23 cellular contexts compared by ENCODE assay signal in genomic region chr3:25165306-25165705, GRCh38.
DNase-seq lines count a peak whose midpoint lies in the region; ATAC-seq and TF ChIP-seq lines count a peak whose summit lies in the region.
"Had no signal": no experiment of that assay in that cellular context is flagged by ENCODE, and none has a peak within 500 bp of the region (broad histone marks: within the 10 kb centered on the region; RNA-seq: fewer than 3 reads in every experiment).

No MANE protein-coding gene starts in this region.

- H3K9me3 ChIP-seq in hepatocyte (ENCODE audit: low read depth), result no peaks in the 10 kb centered on the region
- peaks cover 2 to 9% of the 10 kb centered on the region in 2 donors for H3K9me3 ChIP-seq in neuronal stem cell (replicated peaks in 1 of 2; ENCODE audit: control insufficient read depth in 2 of 2, insufficient read depth in 1 of 2, low read depth in 1 of 2, low read length in 2 of 2)

- H3K4me1 ChIP-seq in GM23338 (ENCODE audit: insufficient read depth) (peaks cover 3% of the 10 kb centered on the region), hepatocyte (ENCODE audit: insufficient read depth) (peaks cover 3% of the 10 kb centered on the region), neuronal stem cell (ENCODE audit: control insufficient read depth in 2 of 2, insufficient read depth in 1 of 2, low read depth in 1 of 2, low read length in 2 of 2) (no peaks in the 10 kb centered on the region)
- H3K4me1 ChIP-seq: A549; BLaER1 treated with 17β-estradiol and CSF1 and Interleukin-3, amounts not matched to agents 10 nM and 100 nM had no signal

- H3K4ac ChIP-seq in neuronal stem cell (ENCODE audit: low read length), result no peak overlapping the region

- H3K27me3 Mint-ChIP-seq in GM23338 (ENCODE audit: insufficient read depth, low read depth, poor library complexity), result no peaks in the 10 kb centered on the region
- no peaks in the 10 kb centered on the region for H3K27me3 Mint-ChIP-seq in stimulated activated memory B cell treated with anti-CD40 and anti-IgM and Interleukin-4, amounts not matched to agents 10 μg/mL and 1 μg/mL and 100 μg/mL, for 72 hours
- H3K27me3 Mint-ChIP-seq: B cell; CD4-positive, alpha-beta memory T cell; CD8-positive, alpha-beta memory T cell had no signal

- peaks cover 10% of the 10 kb centered on the region for H3K9me3 Mint-ChIP-seq in GM23338
- peaks cover 11% of the 10 kb centered on the region for H3K9me3 Mint-ChIP-seq in stimulated activated memory B cell treated with anti-CD40 and anti-IgM and Interleukin-4, amounts not matched to agents 10 μg/mL and 1 μg/mL and 100 μg/mL, for 72 hours

- no peak overlapping the region for H2BK12ac ChIP-seq in neuronal stem cell (ENCODE audit: low read length)

- no peak overlapping the region for H3K9ac ChIP-seq in neuronal stem cell (ENCODE audit: low read depth, low read length, poor library complexity)
- H3K9ac ChIP-seq: BLaER1 treated with 17β-estradiol and CSF1 and Interleukin-3, amounts not matched to agents 10 nM and 100 nM had no signal

- H3K4me3 Mint-ChIP-seq in GM23338, result no peak overlapping the region
- H3K4me3 Mint-ChIP-seq in stimulated activated memory B cell treated with anti-CD40 and anti-IgM and Interleukin-4, amounts not matched to agents 10 μg/mL and 1 μg/mL and 100 μg/mL, for 72 hours, result no peak overlapping the region
- H3K4me3 Mint-ChIP-seq: B cell; CD4-positive, alpha-beta memory T cell; CD8-positive, alpha-beta memory T cell had no signal

- H2AFZ ChIP-seq in GM23338 (peak overlapping the region; percentile 66; the same call in 1 of the 2 replicates), hepatocyte (no peak overlapping the region), neuronal stem cell (ENCODE audit: low read length) (peak overlapping the region; percentile 7)

- no peak overlapping the region for H4K8ac ChIP-seq in neuronal stem cell (ENCODE audit: low read depth, low read length)

- H3K79me2 ChIP-seq in GM23338 (replicated peaks; ENCODE audit: insufficient read depth), result no peaks in the 10 kb centered on the region
- H3K79me2 ChIP-seq in hepatocyte, result no peaks in the 10 kb centered on the region

- H3K4me1 Mint-ChIP-seq in GM23338, result peaks cover 4% of the 10 kb centered on the region; the same call in 1 of the 3 replicates
- H3K4me1 Mint-ChIP-seq in stimulated activated memory B cell treated with anti-CD40 and anti-IgM and Interleukin-4, amounts not matched to agents 10 μg/mL and 1 μg/mL and 100 μg/mL, for 72 hours, result no peaks in the 10 kb centered on the region
- H3K4me1 Mint-ChIP-seq: B cell; CD4-positive, alpha-beta memory T cell; CD8-positive, alpha-beta memory T cell had no signal

- no peak overlapping the region for H2BK15ac ChIP-seq in neuronal stem cell (ENCODE audit: low read length)

- no peak overlapping the region for H3K23ac ChIP-seq in neuronal stem cell (ENCODE audit: low read depth, low read length, poor library complexity)

- no peak overlapping the region for H3K14ac ChIP-seq in neuronal stem cell (ENCODE audit: low read length)

- 99% methylated on average over 3 of the region's 3 CpGs for WGBS in hepatocyte (ENCODE audit: low lambda C conversion rate, missing lambda C conversion rate)
- no CpG with 5 or more reads among the region's 3 CpGs for WGBS in neuronal stem cell (ENCODE audit: extremely low coverage in 2 of 2, insufficient read length in 2 of 2, insufficient replicate concordance in 1 of 2), 2 donors

- H2AK5ac ChIP-seq in neuronal stem cell (ENCODE audit: low read depth, low read length), result no peak overlapping the region

- H3K18ac ChIP-seq in neuronal stem cell (ENCODE audit: low read length), result no peak overlapping the region

- H3K27me3 ChIP-seq in GM23338 (ENCODE audit: insufficient read depth) (no peaks in the 10 kb centered on the region), hepatocyte (no peaks in the 10 kb centered on the region), neuronal stem cell (ENCODE audit: control insufficient read depth in 3 of 3, insufficient read depth in 3 of 3, low read depth in 1 of 3, low read length in 3 of 3) (no peaks in the 10 kb centered on the region)
- H3K27me3 ChIP-seq: BLaER1 treated with 17β-estradiol and CSF1 and Interleukin-3, amounts not matched to agents 10 nM and 100 nM had no signal

- no peak overlapping the region for H3K27ac Mint-ChIP-seq in GM23338
- H3K27ac Mint-ChIP-seq in stimulated activated memory B cell treated with anti-CD40 and anti-IgM and Interleukin-4, amounts not matched to agents 10 μg/mL and 1 μg/mL and 100 μg/mL, for 72 hours, result no peak overlapping the region
- H3K27ac Mint-ChIP-seq: B cell; CD4-positive, alpha-beta memory T cell; CD8-positive, alpha-beta memory T cell had no signal

- no peaks in the 10 kb centered on the region for H3K79me1 ChIP-seq in neuronal stem cell (ENCODE audit: low read depth, low read length)

- no peak overlapping the region for H3K4me3 ChIP-seq in GM23338
- H3K4me3 ChIP-seq in hepatocyte, result no peak overlapping the region
- H3K4me3 ChIP-seq in neuronal stem cell (ENCODE audit: low read length in 2 of 2), result no peak overlapping the region
- H3K4me3 ChIP-seq: A549; BLaER1 treated with 17β-estradiol and CSF1 and Interleukin-3, amounts not matched to agents 10 nM and 100 nM; GM12878 had no signal

- no peak overlapping the region for H4K91ac ChIP-seq in neuronal stem cell (ENCODE audit: low read depth, low read length, poor library complexity)

- H3K27ac ChIP-seq in GM23338 (ENCODE audit: low read depth) (no peak overlapping the region), hepatocyte (peak overlapping the region; percentile 35), neuronal stem cell (replicated peaks; ENCODE audit: low read length) (no peak overlapping the region)
- H3K27ac ChIP-seq: 22Rv1; A549; BLaER1 treated with 17β-estradiol and CSF1 and Interleukin-3, amounts not matched to agents 10 nM and 100 nM; C4-2B had no signal

- H2BK120ac ChIP-seq in neuronal stem cell (ENCODE audit: low read depth, low read length), result no peak overlapping the region

- H3F3A ChIP-seq in GM23338 (replicated peaks; ENCODE audit: low read depth), result no peaks in the 10 kb centered on the region

- H3K36me3 Mint-ChIP-seq in GM23338 (ENCODE audit: low read depth), result peaks cover 5% of the 10 kb centered on the region
- H3K36me3 Mint-ChIP-seq in stimulated activated memory B cell treated with anti-CD40 and anti-IgM and Interleukin-4, amounts not matched to agents 10 μg/mL and 1 μg/mL and 100 μg/mL, for 72 hours, result no peaks in the 10 kb centered on the region
- H3K36me3 Mint-ChIP-seq: CD4-positive, alpha-beta memory T cell; CD8-positive, alpha-beta memory T cell had no signal

- H3K4me2 ChIP-seq in GM23338 (no peak overlapping the region), hepatocyte (no peak overlapping the region), neuronal stem cell (ENCODE audit: insufficient read depth, low read length, poor library complexity, severe bottlenecking) (no peak overlapping the region)
- H3K4me2 ChIP-seq: A549; BLaER1 treated with 17β-estradiol and CSF1 and Interleukin-3, amounts not matched to agents 10 nM and 100 nM had no signal

- H2BK5ac ChIP-seq in neuronal stem cell (ENCODE audit: low read length), result no peak overlapping the region

- TF ChIP-seq CTCF in GM23338 (conservative IDR thresholded peaks at IDR 0.05; ENCODE audit: low read depth in 2 of 2), result no peak
- TF ChIP-seq CTCF in hepatocyte (IDR thresholded peaks at IDR 0.05; ENCODE audit: poor library complexity), result no peak

- no peak for ATAC-seq in GM23338
- ATAC-seq in HG03342 (IDR thresholded peaks at IDR 0.05; ENCODE audit: unreplicated experiment), result no peak
- no peak for ATAC-seq in stimulated activated memory B cell treated with anti-CD40 and anti-IgM and Interleukin-4, amounts not matched to agents 10 μg/mL and 1 μg/mL and 100 μg/mL, for 72 hours
- ATAC-seq: A549, GM12878 had no signal

- H3K9me2 ChIP-seq in GM23338 (ENCODE audit: insufficient read depth), result peaks cover 19% of the 10 kb centered on the region; the same call in 1 of the 2 replicates
- H3K9me2 ChIP-seq in hepatocyte (replicated peaks; ENCODE audit: insufficient read depth), result no peaks in the 10 kb centered on the region

- H4K20me1 ChIP-seq in GM23338 (replicated peaks; ENCODE audit: insufficient read depth) (no peaks in the 10 kb centered on the region), hepatocyte (ENCODE audit: insufficient read depth, poor library complexity, severe bottlenecking) (no peaks in the 10 kb centered on the region)
- H4K20me1 ChIP-seq: BLaER1 treated with 17β-estradiol and CSF1 and Interleukin-3, amounts not matched to agents 10 nM and 100 nM had no signal

- DNase-seq in GM23338 (ENCODE audit: low spot score) (no peak), hepatocyte (ENCODE audit: low spot score) (no peak), neuronal stem cell (ENCODE audit: low spot score) (no peak), Kasumi-1 (lab: John Stamatoyannopoulos, UW) (no peak)
- DNase-seq: AML-193; CD4-positive, alpha-beta memory T cell; CD8-positive, alpha-beta memory T cell; COR-L47; DMS 273 treated with DMSO at 0.1 percent for 48 hours; DMS153; DMS53; DMS79; DND-41; EL; GDM1 had no signal

- no peaks in the 10 kb centered on the region for H3K36me3 ChIP-seq in GM23338 (ENCODE audit: insufficient read depth)
- H3K36me3 ChIP-seq in hepatocyte (replicated peaks; ENCODE audit: insufficient read depth, low read depth), result no peaks in the 10 kb centered on the region
- no peaks in the 10 kb centered on the region for H3K36me3 ChIP-seq in neuronal stem cell (replicated peaks in 1 of 2; ENCODE audit: control insufficient read depth in 2 of 2, insufficient read depth in 2 of 2, low read length in 2 of 2)
- H3K36me3 ChIP-seq: BLaER1 treated with 17β-estradiol and CSF1 and Interleukin-3, amounts not matched to agents 10 nM and 100 nM had no signal

TF ChIP-seq in GM23338, 12 proteins besides CTCF, POLR2A, EP300 and RAD21 (continues in another document):
- TF ChIP-seq EZH2phosphoT487 (IDR thresholded peaks at IDR 0.05; ENCODE audit: unreplicated experiment), result no peak
- TF ChIP-seq ETS1 (IDR thresholded peaks at IDR 0.05), result no peak
- TF ChIP-seq JUNB (IDR thresholded peaks at IDR 0.05; ENCODE audit: unreplicated experiment), result no peak
